1 cellular context compared by ENCODE assay signal in genomic region chr18:57819119-57819518, GRCh38.
A peak's percentile ranks its signal among the peaks of the same experiment; 100 is the strongest.
TF ChIP-seq lines count a peak whose summit lies in the region.

No MANE protein-coding gene starts in this region.

TF ChIP-seq in K562, 482 proteins besides CTCF, POLR2A, EP300 and RAD21 (continued from another document and continues in another):
- TF ChIP-seq TFE3 (CRISPR knock-in tag; IDR thresholded peaks at IDR 0.05) (no peak), SIX5 (IDR thresholded peaks at IDR 0.05; ENCODE audit: borderline replicate concordance in 1 of 2, insufficient read depth in 1 of 2, low read depth in 1 of 2, low read length in 2 of 2) (no peak), ASH1L (IDR thresholded peaks at IDR 0.05; ENCODE audit: borderline replicate concordance, low read depth, partially characterized antibody) (no peak), HNRNPH1 (optimal IDR thresholded peaks at IDR 0.05; ENCODE audit: low read depth, low read length) (no peak), MTA2 (IDR thresholded peaks at IDR 0.05; ENCODE audit: low read depth) (peak; percentile 44; the same call in 1 of the 2 replicates), STAG1 (CRISPR knock-in tag; IDR thresholded peaks at IDR 0.05; ENCODE audit: borderline replicate concordance) (no peak), TAF7 (tag; IDR thresholded peaks at IDR 0.05) (no peak), DIDO1 (tag; IDR thresholded peaks at IDR 0.05; ENCODE audit: low read depth) (no peak), FOXO4 (CRISPR knock-in tag; IDR thresholded peaks at IDR 0.05) (no peak), PBX2 (CRISPR knock-in tag; IDR thresholded peaks at IDR 0.05; ENCODE audit: low read depth) (no peak), PBX2 (tag; conservative IDR thresholded peaks at IDR 0.05; ENCODE audit: low read depth) (0 out of 2 replicates have a peak, but pooled peaks have one; percentile 6), ZNF143 (CRISPR knock-in tag; IDR thresholded peaks at IDR 0.05) (no peak), SFPQ (IDR thresholded peaks at IDR 0.05; ENCODE audit: low read depth, low read length) (no peak), HMGN3 (IDR thresholded peaks at IDR 0.05; ENCODE audit: borderline replicate concordance, extremely low read depth, insufficient read length, low read depth, low read length) (no peak), ETV1 (tag; conservative IDR thresholded peaks at IDR 0.05; ENCODE audit: low read depth) (no peak), ARHGAP35 (IDR thresholded peaks at IDR 0.05; ENCODE audit: partially characterized antibody) (no peak), ZNF644 (tag; IDR thresholded peaks at IDR 0.05; ENCODE audit: low read depth) (no peak), JUND (IDR thresholded peaks at IDR 0.05; ENCODE audit: borderline replicate concordance, low read depth, low read length) (no peak), JUND (tag; IDR thresholded peaks at IDR 0.05; ENCODE audit: borderline replicate concordance, low read depth, low read length) (no peak), CBX5 (IDR thresholded peaks at IDR 0.05; ENCODE audit: borderline replicate concordance, low read depth) (no peak), SMC3 (conservative IDR thresholded peaks at IDR 0.05; ENCODE audit: insufficient read depth, low read depth, low read length) (no peak), HDAC6 (IDR thresholded peaks at IDR 0.05; ENCODE audit: low read depth, low read length) (no peak), ZNF444 (CRISPR knock-in tag; IDR thresholded peaks at IDR 0.05) (no peak), NFE2L1 (tag; IDR thresholded peaks at IDR 0.05; ENCODE audit: borderline replicate concordance, low read depth) (no peak), EZH2 (IDR thresholded peaks at IDR 0.05; ENCODE audit: borderline replicate concordance, low read depth, low read length) (no peak), ATF2 (CRISPR knock-in tag; IDR thresholded peaks at IDR 0.05) (no peak), TAL1 (IDR thresholded peaks at IDR 0.05) (peak; percentile 62), MCM7 (IDR thresholded peaks at IDR 0.05) (no peak), ZNF583 (CRISPR knock-in tag; IDR thresholded peaks at IDR 0.05) (no peak)
- TF ChIP-seq, protein P1, sequence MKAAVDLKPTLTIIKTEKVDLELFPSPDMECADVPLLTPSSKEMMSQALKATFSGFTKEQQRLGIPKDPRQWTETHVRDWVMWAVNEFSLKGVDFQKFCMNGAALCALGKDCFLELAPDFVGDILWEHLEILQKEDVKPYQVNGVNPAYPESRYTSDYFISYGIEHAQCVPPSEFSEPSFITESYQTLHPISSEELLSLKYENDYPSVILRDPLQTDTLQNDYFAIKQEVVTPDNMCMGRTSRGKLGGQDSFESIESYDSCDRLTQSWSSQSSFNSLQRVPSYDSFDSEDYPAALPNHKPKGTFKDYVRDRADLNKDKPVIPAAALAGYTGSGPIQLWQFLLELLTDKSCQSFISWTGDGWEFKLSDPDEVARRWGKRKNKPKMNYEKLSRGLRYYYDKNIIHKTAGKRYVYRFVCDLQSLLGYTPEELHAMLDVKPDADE (conservative IDR thresholded peaks at IDR 0.05; ENCODE audit: control insufficient read depth, low read depth, low read length): no peak
- TF ChIP-seq, protein P2, sequence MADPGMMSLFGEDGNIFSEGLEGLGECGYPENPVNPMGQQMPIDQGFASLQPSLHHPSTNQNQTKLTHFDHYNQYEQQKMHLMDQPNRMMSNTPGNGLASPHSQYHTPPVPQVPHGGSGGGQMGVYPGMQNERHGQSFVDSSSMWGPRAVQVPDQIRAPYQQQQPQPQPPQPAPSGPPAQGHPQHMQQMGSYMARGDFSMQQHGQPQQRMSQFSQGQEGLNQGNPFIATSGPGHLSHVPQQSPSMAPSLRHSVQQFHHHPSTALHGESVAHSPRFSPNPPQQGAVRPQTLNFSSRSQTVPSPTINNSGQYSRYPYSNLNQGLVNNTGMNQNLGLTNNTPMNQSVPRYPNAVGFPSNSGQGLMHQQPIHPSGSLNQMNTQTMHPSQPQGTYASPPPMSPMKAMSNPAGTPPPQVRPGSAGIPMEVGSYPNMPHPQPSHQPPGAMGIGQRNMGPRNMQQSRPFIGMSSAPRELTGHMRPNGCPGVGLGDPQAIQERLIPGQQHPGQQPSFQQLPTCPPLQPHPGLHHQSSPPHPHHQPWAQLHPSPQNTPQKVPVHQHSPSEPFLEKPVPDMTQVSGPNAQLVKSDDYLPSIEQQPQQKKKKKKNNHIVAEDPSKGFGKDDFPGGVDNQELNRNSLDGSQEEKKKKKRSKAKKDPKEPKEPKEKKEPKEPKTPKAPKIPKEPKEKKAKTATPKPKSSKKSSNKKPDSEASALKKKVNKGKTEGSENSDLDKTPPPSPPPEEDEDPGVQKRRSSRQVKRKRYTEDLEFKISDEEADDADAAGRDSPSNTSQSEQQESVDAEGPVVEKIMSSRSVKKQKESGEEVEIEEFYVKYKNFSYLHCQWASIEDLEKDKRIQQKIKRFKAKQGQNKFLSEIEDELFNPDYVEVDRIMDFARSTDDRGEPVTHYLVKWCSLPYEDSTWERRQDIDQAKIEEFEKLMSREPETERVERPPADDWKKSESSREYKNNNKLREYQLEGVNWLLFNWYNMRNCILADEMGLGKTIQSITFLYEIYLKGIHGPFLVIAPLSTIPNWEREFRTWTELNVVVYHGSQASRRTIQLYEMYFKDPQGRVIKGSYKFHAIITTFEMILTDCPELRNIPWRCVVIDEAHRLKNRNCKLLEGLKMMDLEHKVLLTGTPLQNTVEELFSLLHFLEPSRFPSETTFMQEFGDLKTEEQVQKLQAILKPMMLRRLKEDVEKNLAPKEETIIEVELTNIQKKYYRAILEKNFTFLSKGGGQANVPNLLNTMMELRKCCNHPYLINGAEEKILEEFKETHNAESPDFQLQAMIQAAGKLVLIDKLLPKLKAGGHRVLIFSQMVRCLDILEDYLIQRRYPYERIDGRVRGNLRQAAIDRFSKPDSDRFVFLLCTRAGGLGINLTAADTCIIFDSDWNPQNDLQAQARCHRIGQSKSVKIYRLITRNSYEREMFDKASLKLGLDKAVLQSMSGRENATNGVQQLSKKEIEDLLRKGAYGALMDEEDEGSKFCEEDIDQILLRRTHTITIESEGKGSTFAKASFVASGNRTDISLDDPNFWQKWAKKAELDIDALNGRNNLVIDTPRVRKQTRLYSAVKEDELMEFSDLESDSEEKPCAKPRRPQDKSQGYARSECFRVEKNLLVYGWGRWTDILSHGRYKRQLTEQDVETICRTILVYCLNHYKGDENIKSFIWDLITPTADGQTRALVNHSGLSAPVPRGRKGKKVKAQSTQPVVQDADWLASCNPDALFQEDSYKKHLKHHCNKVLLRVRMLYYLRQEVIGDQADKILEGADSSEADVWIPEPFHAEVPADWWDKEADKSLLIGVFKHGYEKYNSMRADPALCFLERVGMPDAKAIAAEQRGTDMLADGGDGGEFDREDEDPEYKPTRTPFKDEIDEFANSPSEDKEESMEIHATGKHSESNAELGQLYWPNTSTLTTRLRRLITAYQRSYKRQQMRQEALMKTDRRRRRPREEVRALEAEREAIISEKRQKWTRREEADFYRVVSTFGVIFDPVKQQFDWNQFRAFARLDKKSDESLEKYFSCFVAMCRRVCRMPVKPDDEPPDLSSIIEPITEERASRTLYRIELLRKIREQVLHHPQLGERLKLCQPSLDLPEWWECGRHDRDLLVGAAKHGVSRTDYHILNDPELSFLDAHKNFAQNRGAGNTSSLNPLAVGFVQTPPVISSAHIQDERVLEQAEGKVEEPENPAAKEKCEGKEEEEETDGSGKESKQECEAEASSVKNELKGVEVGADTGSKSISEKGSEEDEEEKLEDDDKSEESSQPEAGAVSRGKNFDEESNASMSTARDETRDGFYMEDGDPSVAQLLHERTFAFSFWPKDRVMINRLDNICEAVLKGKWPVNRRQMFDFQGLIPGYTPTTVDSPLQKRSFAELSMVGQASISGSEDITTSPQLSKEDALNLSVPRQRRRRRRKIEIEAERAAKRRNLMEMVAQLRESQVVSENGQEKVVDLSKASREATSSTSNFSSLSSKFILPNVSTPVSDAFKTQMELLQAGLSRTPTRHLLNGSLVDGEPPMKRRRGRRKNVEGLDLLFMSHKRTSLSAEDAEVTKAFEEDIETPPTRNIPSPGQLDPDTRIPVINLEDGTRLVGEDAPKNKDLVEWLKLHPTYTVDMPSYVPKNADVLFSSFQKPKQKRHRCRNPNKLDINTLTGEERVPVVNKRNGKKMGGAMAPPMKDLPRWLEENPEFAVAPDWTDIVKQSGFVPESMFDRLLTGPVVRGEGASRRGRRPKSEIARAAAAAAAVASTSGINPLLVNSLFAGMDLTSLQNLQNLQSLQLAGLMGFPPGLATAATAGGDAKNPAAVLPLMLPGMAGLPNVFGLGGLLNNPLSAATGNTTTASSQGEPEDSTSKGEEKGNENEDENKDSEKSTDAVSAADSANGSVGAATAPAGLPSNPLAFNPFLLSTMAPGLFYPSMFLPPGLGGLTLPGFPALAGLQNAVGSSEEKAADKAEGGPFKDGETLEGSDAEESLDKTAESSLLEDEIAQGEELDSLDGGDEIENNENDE (IDR thresholded peaks at IDR 0.05; ENCODE audit: low read depth, low read length): no peak
- TF ChIP-seq, protein P3, sequence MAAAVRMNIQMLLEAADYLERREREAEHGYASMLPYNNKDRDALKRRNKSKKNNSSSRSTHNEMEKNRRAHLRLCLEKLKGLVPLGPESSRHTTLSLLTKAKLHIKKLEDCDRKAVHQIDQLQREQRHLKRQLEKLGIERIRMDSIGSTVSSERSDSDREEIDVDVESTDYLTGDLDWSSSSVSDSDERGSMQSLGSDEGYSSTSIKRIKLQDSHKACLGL (CRISPR knock-in tag; IDR thresholded peaks at IDR 0.05; ENCODE audit: borderline replicate concordance, poor library complexity, severe bottlenecking): no peak
- TF ChIP-seq, protein P4, sequence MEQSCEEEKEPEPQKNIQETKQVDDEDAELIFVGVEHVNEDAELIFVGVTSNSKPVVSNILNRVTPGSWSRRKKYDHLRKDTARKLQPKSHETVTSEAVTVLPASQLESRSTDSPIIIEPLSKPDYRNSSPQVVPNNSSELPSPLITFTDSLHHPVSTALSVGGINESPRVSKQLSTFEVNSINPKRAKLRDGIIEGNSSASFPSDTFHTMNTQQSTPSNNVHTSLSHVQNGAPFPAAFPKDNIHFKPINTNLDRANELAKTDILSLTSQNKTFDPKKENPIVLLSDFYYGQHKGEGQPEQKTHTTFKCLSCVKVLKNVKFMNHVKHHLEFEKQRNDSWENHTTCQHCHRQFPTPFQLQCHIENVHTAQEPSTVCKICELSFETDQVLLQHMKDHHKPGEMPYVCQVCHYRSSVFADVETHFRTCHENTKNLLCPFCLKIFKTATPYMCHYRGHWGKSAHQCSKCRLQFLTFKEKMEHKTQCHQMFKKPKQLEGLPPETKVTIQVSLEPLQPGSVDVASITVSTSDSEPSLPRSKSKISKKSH (CRISPR knock-in tag; IDR thresholded peaks at IDR 0.05): no peak
